1 cellular context compared by ENCODE assay signal in genomic region chr6:27753668-27754407, GRCh38.
TF ChIP-seq lines count a peak whose summit lies in the region.

No MANE protein-coding gene starts in this region.

TF ChIP-seq in HEK293, 187 proteins besides CTCF, POLR2A, EP300 and RAD21 (continued from another document and continues in another):
- no peak for TF ChIP-seq ZNF518A (tag by site-specific recombination; conservative IDR thresholded peaks at IDR 0.05; ENCODE audit: low read depth)
- TF ChIP-seq ZNF391 (tag by site-specific recombination; IDR thresholded peaks at IDR 0.05; ENCODE audit: borderline replicate concordance, low read depth), result no peak
- TF ChIP-seq ZNF610 (tag by site-specific recombination; IDR thresholded peaks at IDR 0.05; ENCODE audit: borderline replicate concordance), result no peak
- TF ChIP-seq ZBTB10 (tag by site-specific recombination; IDR thresholded peaks at IDR 0.05), result no peak
- TF ChIP-seq IKZF3 (tag by site-specific recombination; IDR thresholded peaks at IDR 0.05), result peak; percentile 69
- no peak for TF ChIP-seq ZNF560 (tag by site-specific recombination; IDR thresholded peaks at IDR 0.05; ENCODE audit: borderline replicate concordance)
- TF ChIP-seq BCL11B (tag by site-specific recombination; IDR thresholded peaks at IDR 0.05; ENCODE audit: low read depth), result no peak
- no peak for TF ChIP-seq ZNF621 (tag by site-specific recombination; IDR thresholded peaks at IDR 0.05)
- TF ChIP-seq ZIC2 (tag by site-specific recombination; IDR thresholded peaks at IDR 0.05), result peak; percentile 59
- TF ChIP-seq ZNF112 (tag by site-specific recombination; IDR thresholded peaks at IDR 0.05), result no peak
- TF ChIP-seq AEBP2 (tag by site-specific recombination; IDR thresholded peaks at IDR 0.05; ENCODE audit: borderline replicate concordance), result no peak
- no peak for TF ChIP-seq ZNF645 (tag by site-specific recombination; IDR thresholded peaks at IDR 0.05)
- peak; percentile 93 for TF ChIP-seq ZNF366 (tag by site-specific recombination; conservative IDR thresholded peaks at IDR 0.05)
- peak; percentile 76 for TF ChIP-seq WT1 (tag by site-specific recombination; IDR thresholded peaks at IDR 0.05)
- peak; percentile 86 for TF ChIP-seq ZBTB17 (tag by site-specific recombination; IDR thresholded peaks at IDR 0.05)
- TF ChIP-seq ZNF76 (tag by site-specific recombination; IDR thresholded peaks at IDR 0.05; ENCODE audit: borderline replicate concordance, low read depth), result no peak
- TF ChIP-seq ZNF292 (tag by site-specific recombination; IDR thresholded peaks at IDR 0.05; ENCODE audit: borderline replicate concordance, low read depth), result no peak
- no peak for TF ChIP-seq ZNF571 (tag by site-specific recombination; IDR thresholded peaks at IDR 0.05)
- TF ChIP-seq ZNF121 (tag by site-specific recombination; IDR thresholded peaks at IDR 0.05), result no peak
- TF ChIP-seq ZFP69B (tag by site-specific recombination; IDR thresholded peaks at IDR 0.05), result no peak
- peak; percentile 26; the same call in 1 of the 2 replicates for TF ChIP-seq PATZ1 (tag by site-specific recombination; IDR thresholded peaks at IDR 0.05)
- TF ChIP-seq ZFP41 (tag by site-specific recombination; IDR thresholded peaks at IDR 0.05; ENCODE audit: borderline replicate concordance), result no peak
- TF ChIP-seq ZNF23 (tag by site-specific recombination; IDR thresholded peaks at IDR 0.05; ENCODE audit: borderline replicate concordance), result no peak
- TF ChIP-seq ZNF600 (tag by site-specific recombination; IDR thresholded peaks at IDR 0.05), result peak; percentile 98
- TF ChIP-seq ZNF692 (tag by site-specific recombination; IDR thresholded peaks at IDR 0.05), result no peak
- TF ChIP-seq TSHZ1 (tag by site-specific recombination; IDR thresholded peaks at IDR 0.05; ENCODE audit: borderline replicate concordance), result no peak
- no peak for TF ChIP-seq ZNF174 (tag by site-specific recombination; IDR thresholded peaks at IDR 0.05)
- TF ChIP-seq ZNF114 (tag by site-specific recombination; IDR thresholded peaks at IDR 0.05), result no peak
- no peak for TF ChIP-seq ZNF133 (tag by site-specific recombination; IDR thresholded peaks at IDR 0.05)
- peak; percentile 74 for TF ChIP-seq KLF1 (tag by site-specific recombination; IDR thresholded peaks at IDR 0.05)
- no peak for TF ChIP-seq ZNF704 (tag by site-specific recombination; IDR thresholded peaks at IDR 0.05)
- no peak for TF ChIP-seq ZNF140 (tag by site-specific recombination; IDR thresholded peaks at IDR 0.05)
- TF ChIP-seq SP3 (tag by site-specific recombination; IDR thresholded peaks at IDR 0.05), result peak; percentile 65
- TF ChIP-seq MYNN (tag by site-specific recombination; IDR thresholded peaks at IDR 0.05; ENCODE audit: borderline replicate concordance), result no peak
- TF ChIP-seq ZBTB20 (tag by site-specific recombination; IDR thresholded peaks at IDR 0.05), result peak; percentile 37; the same call in 1 of the 2 replicates
- no peak for TF ChIP-seq ZBTB49 (tag by site-specific recombination; IDR thresholded peaks at IDR 0.05; ENCODE audit: low read depth)
- TF ChIP-seq ZNF423 (tag by site-specific recombination; IDR thresholded peaks at IDR 0.05), result no peak
